19 cellular contexts compared by ENCODE assay signal in the genomic region with DNA sequence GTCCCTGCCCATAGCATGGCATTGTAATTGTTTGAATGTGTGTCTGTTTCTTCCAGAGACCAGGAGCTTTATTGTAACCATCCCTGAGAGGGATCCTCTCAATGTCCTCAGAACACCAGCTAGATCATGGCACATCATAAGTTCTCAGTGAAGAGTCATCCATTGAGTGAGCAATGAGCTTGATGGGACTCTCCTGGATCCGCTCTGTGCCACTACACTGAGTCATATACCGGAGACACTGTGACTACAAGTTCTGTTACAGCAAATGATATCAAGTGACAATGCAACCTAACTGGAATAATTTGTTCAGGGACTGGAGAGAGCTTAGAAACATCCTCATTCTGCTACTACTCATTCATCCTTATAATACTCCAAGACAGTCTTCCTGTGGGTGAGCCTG.
"Had no signal": no experiment of that assay in that cellular context is flagged by ENCODE, and none has a peak within 500 bp of the region (broad histone marks: within the 10 kb centered on the region; RNA-seq: fewer than 3 reads in every experiment).

No MANE protein-coding gene starts in this region.

- H3K9me3 Mint-ChIP-seq: activated T-helper 1 cell treated with anti-CD3 and anti-CD28 coated beads, Interleukin-12 subunit alpha, Interleukin-12 subunit beta, Interleukin-2, Interleukin-4 antibody, amounts not matched to agents 30 ng/mL and 10 ng/mL and 1 ng/mL, durations not matched to agents 14 hours and 24 hours and 36 hours; naive thymus-derived CD4-positive, alpha-beta T cell; neural progenitor cell; stimulated activated memory B cell treated with anti-CD40 and anti-IgM and Interleukin-4, amounts not matched to agents 10 μg/mL and 1 μg/mL and 100 μg/mL, for 72 hours; T-helper 2 cell treated with Interferon-gamma antibody and Interleukin-4, amounts not matched to agents 5 μg/mL and 100 μg/mL, for 36 hours; WTC11 had no signal

- H3K27ac Mint-ChIP-seq: activated T-helper 1 cell treated with anti-CD3 and anti-CD28 coated beads, Interleukin-12 subunit alpha, Interleukin-12 subunit beta, Interleukin-2, Interleukin-4 antibody, amounts not matched to agents 30 ng/mL and 10 ng/mL and 1 ng/mL, durations not matched to agents 14 hours and 24 hours and 36 hours; naive thymus-derived CD4-positive, alpha-beta T cell; stimulated activated memory B cell treated with anti-CD40 and anti-IgM and Interleukin-4, amounts not matched to agents 10 μg/mL and 1 μg/mL and 100 μg/mL, for 72 hours; T-helper 2 cell treated with Interferon-gamma antibody and Interleukin-4, amounts not matched to agents 5 μg/mL and 100 μg/mL, for 36 hours; WTC11 had no signal

- H3K4me1 Mint-ChIP-seq: naive thymus-derived CD4-positive, alpha-beta T cell; neural progenitor cell; stimulated activated memory B cell treated with anti-CD40 and anti-IgM and Interleukin-4, amounts not matched to agents 10 μg/mL and 1 μg/mL and 100 μg/mL, for 72 hours had no signal

- DNase-seq: activated CD4-positive, alpha-beta T cell treated with anti-CD3 and anti-CD28 coated beads for 48 hours; activated CD8-positive, alpha-beta memory T cell treated with anti-CD3 and anti-CD28 coated beads for 24 hours; aorta; brain microvascular endothelial cell; central memory CD4-positive, alpha-beta T cell; colonic mucosa; erythroblast; left cardiac atrium; mesendoderm; naive thymus-derived CD4-positive, alpha-beta T cell; right cardiac atrium; SK-N-SH; small intestine; stimulated activated CD4-positive, alpha-beta T cell treated with anti-CD3 and anti-CD28 coated beads, Interleukin-4, amount 100 ng/mL, for 24 hours had no signal

- H3K36me3 Mint-ChIP-seq: naive thymus-derived CD4-positive, alpha-beta T cell; neural progenitor cell; stimulated activated memory B cell treated with anti-CD40 and anti-IgM and Interleukin-4, amounts not matched to agents 10 μg/mL and 1 μg/mL and 100 μg/mL, for 72 hours; WTC11 had no signal

- H3K4me3 Mint-ChIP-seq: activated T-helper 1 cell treated with anti-CD3 and anti-CD28 coated beads, Interleukin-12 subunit alpha, Interleukin-12 subunit beta, Interleukin-2, Interleukin-4 antibody, amounts not matched to agents 30 ng/mL and 10 ng/mL and 1 ng/mL, durations not matched to agents 14 hours and 24 hours and 36 hours; naive thymus-derived CD4-positive, alpha-beta T cell; neural progenitor cell; stimulated activated memory B cell treated with anti-CD40 and anti-IgM and Interleukin-4, amounts not matched to agents 10 μg/mL and 1 μg/mL and 100 μg/mL, for 72 hours; T-helper 2 cell treated with Interferon-gamma antibody and Interleukin-4, amounts not matched to agents 5 μg/mL and 100 μg/mL, for 36 hours; WTC11 had no signal

- ATAC-seq: left cardiac atrium; naive thymus-derived CD4-positive, alpha-beta T cell; right cardiac atrium; stimulated activated memory B cell treated with anti-CD40 and anti-IgM and Interleukin-4, amounts not matched to agents 10 μg/mL and 1 μg/mL and 100 μg/mL, for 72 hours; WTC11 had no signal
